ENCODE assay signal across 8 cellular contexts in genomic region chr19:2495130-2495641, GRCh38. TPM values are rescaled to one million over a fixed set of nuclear protein-coding genes. Genes with fewer than 3 reads are reported as not detected.
DNase-seq lines count a peak whose midpoint lies in the region; ATAC-seq and TF ChIP-seq lines count a peak whose summit lies in the region.

No MANE protein-coding gene starts in this region.

- H3K27ac Mint-ChIP-seq in activated naive CD8-positive, alpha-beta T cell treated with anti-CD3 and anti-CD28 coated beads, Interleukin-2, amount 10 ng/mL, durations not matched to agents 7 days and 5 days = no peak overlapping the region

- DNase-seq in DMS53 treated with DMSO at 0.1 percent for 48 hours (lab: John Stamatoyannopoulos, UW; ENCODE audit: unreplicated experiment) (peak; percentile 22), left cardiac atrium (peak; percentile 88), posterior vena cava (ENCODE audit: low spot score) (peak; percentile 94)
- no peak for DNase-seq in activated naive CD8-positive, alpha-beta T cell treated with anti-CD3 and anti-CD28 coated beads, Interleukin-2, amount 10 ng/mL, durations not matched to agents 7 days and 5 days

- H3K9me3 Mint-ChIP-seq in activated naive CD8-positive, alpha-beta T cell treated with anti-CD3 and anti-CD28 coated beads, Interleukin-2, amount 10 ng/mL, durations not matched to agents 7 days and 5 days = no peaks in the 10 kb centered on the region

- TF ChIP-seq RAD21 in Ishikawa (IDR thresholded peaks at IDR 0.05; ENCODE audit: low read depth) = no peak

- peaks cover 16% of the 10 kb centered on the region for H3K4me1 Mint-ChIP-seq in activated naive CD8-positive, alpha-beta T cell treated with anti-CD3 and anti-CD28 coated beads, Interleukin-2, amount 10 ng/mL, durations not matched to agents 7 days and 5 days

- intact Hi-C loops in left cardiac atrium (cut with DNase I) (loop anchor here (5.0 kb wide), 2 partner anchors 42 to 47 kb away; no protein-coding TSS in a partner anchor), posterior vena cava (cut with DNase I) (no loop called here)

- TF ChIP-seq EP300 in Ishikawa (IDR thresholded peaks at IDR 0.05; ENCODE audit: borderline replicate concordance) = no peak

- H3K27me3 Mint-ChIP-seq in activated naive CD8-positive, alpha-beta T cell treated with anti-CD3 and anti-CD28 coated beads, Interleukin-2, amount 10 ng/mL, durations not matched to agents 7 days and 5 days = peaks cover 28% of the 10 kb centered on the region

- H3K36me3 Mint-ChIP-seq in activated naive CD8-positive, alpha-beta T cell treated with anti-CD3 and anti-CD28 coated beads, Interleukin-2, amount 10 ng/mL, durations not matched to agents 7 days and 5 days = no peaks in the 10 kb centered on the region

- H3K4me3 Mint-ChIP-seq in activated naive CD8-positive, alpha-beta T cell treated with anti-CD3 and anti-CD28 coated beads, Interleukin-2, amount 10 ng/mL, durations not matched to agents 7 days and 5 days = peak overlapping the region; percentile 79

- POLR2A ChIA-PET in activated naive CD8-positive, alpha-beta T cell treated with anti-CD3 and anti-CD28 coated beads, Interleukin-2, amount 10 ng/mL, durations not matched to agents 7 days and 5 days (lab: Charles Lee) = interaction anchor here (0.8 to 7.2 kb wide), 7 partner anchors 8 to 104 kb away, joined by 3 to 63 read pairs (median 4); partner anchors contain the start of gene GADD45B

- peak; percentile 29 for ATAC-seq in activated naive CD8-positive, alpha-beta T cell treated with anti-CD3 and anti-CD28 coated beads, Interleukin-2, amount 10 ng/mL, durations not matched to agents 7 days and 5 days (ENCODE audit: low read depth)
- ATAC-seq in left cardiac atrium (peak; percentile 84 to 88), GM19463 (IDR thresholded peaks at IDR 0.05; ENCODE audit: unreplicated experiment) (no peak), GM19397 (IDR thresholded peaks at IDR 0.05; ENCODE audit: unreplicated experiment) (no peak), GM21367 (IDR thresholded peaks at IDR 0.05; ENCODE audit: unreplicated experiment) (no peak)

TF ChIP-seq in Ishikawa, 13 proteins besides CTCF, POLR2A, EP300 and RAD21:
- TF ChIP-seq TAF1 (IDR thresholded peaks at IDR 0.05; ENCODE audit: low read depth) = no peak
- TF ChIP-seq NFIC (IDR thresholded peaks at IDR 0.05) = peak; percentile 57; the same call in 1 of the 2 replicates
- TF ChIP-seq EGR1 (IDR thresholded peaks at IDR 0.05) = no peak
- TF ChIP-seq TCF12 (IDR thresholded peaks at IDR 0.05; ENCODE audit: low read depth) = peak; percentile 31; the same call in 1 of the 2 replicates
- no peak for TF ChIP-seq CEBPB (IDR thresholded peaks at IDR 0.05)
- TF ChIP-seq CREB1 (IDR thresholded peaks at IDR 0.05; ENCODE audit: low read depth) = no peak
- TF ChIP-seq TEAD4 (IDR thresholded peaks at IDR 0.05) = no peak; the same call in 1 of the 2 replicates

RNA-seq across cellular contexts. Expression of gene GADD45B, which starts 19.3 kb away (rescaled TPM):
- 10 to 100 TPM; 83.1 to 85.4 TPM for total RNA-seq in activated naive CD8-positive, alpha-beta T cell treated with anti-CD3 and anti-CD28 coated beads, Interleukin-2, amount 10 ng/mL, durations not matched to agents 7 days and 5 days
- total RNA-seq in left cardiac atrium (100 to 1,000 TPM in 1 of 2 donors, 10 to 100 TPM in 1; 64.0 to 189 TPM), posterior vena cava (100 to 1,000 TPM; 120 to 160 TPM)

RNA-seq across cellular contexts. Expression of gene LMNB2, which starts 38.4 kb away (rescaled TPM):
- total RNA-seq in activated naive CD8-positive, alpha-beta T cell treated with anti-CD3 and anti-CD28 coated beads, Interleukin-2, amount 10 ng/mL, durations not matched to agents 7 days and 5 days = 10 to 100 TPM; 74.9 to 83.3 TPM
- total RNA-seq in left cardiac atrium (10 to 100 TPM; 19.5 to 20.6 TPM), posterior vena cava (10 to 100 TPM; 14.4 to 17.9 TPM)

Comparison
In these comparisons a context has a peak if more than half of its experiments do, and no peak if none do; other contexts are left out.
1. ATAC-seq: peak in activated naive CD8-positive, alpha-beta T cell treated with anti-CD3 and anti-CD28 coated beads, Interleukin-2, amount 10 ng/mL, durations not matched to agents 7 days and 5 days (single experiment) and left cardiac atrium (2 of 2); none in GM19463 (single experiment), GM19397 (single experiment) and GM21367 (single experiment).
2. intact Hi-C loops: an anchor here in left cardiac atrium (5.0 kb wide); none called in posterior vena cava.